In the genomic region with DNA sequence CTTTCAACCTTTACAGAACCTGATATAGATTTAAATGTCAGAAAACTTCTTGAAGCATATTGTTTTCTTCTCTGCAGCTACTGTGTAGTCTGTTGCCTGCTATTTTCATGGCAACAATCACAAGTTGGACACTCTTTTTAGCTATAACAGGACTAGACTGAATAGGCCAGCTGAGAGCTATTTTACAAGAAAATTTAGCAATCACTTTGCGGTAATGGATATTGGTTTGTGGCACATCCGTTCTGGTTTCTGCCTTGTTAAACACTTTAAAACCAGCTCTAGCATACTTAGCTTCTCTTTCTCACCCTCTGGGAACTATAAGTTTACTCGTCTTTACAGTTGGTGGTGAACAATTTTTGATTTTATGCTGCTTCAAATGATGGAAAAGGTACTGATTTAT, we compare ENCODE assay signal across 20 cellular contexts.
"Had no signal": no experiment of that assay in that cellular context is flagged by ENCODE, and none has a peak within 500 bp of the region (broad histone marks: within the 10 kb centered on the region; RNA-seq: fewer than 3 reads in every experiment).

No MANE protein-coding gene starts in this region.

- ATAC-seq: activated CD8-positive, alpha-beta memory T cell treated with anti-CD3 and anti-CD28 coated beads, Interleukin-2, amount 10 ng/mL, durations not matched to agents 7 days and 5 days; activated T-helper 17 cell treated with anti-CD3 and anti-CD28 coated beads, Interleukin-2, amount 50 U/mL, for 72 hours; body of pancreas; foreskin keratinocyte; left lobe of liver; stimulated activated naive B cell treated with anti-CD40 and anti-IgM and Interleukin-4, amounts not matched to agents 10 μg/mL and 1 μg/mL and 100 μg/mL, for 72 hours had no signal

- DNase-seq: activated CD4-positive, alpha-beta T cell treated with anti-CD3 and anti-CD28 coated beads, Interleukin-2, amount 50 U/mL, for 4 hours; activated CD8-positive, alpha-beta memory T cell treated with anti-CD3 and anti-CD28 coated beads, Interleukin-2, amount 10 ng/mL, durations not matched to agents 7 days and 5 days; activated naive CD4-positive, alpha-beta T cell; activated naive CD8-positive, alpha-beta T cell treated with anti-CD3 and anti-CD28 coated beads, Interleukin-2, amount 10 ng/mL, durations not matched to agents 7 days and 5 days; amygdala; body of pancreas; central memory CD4-positive, alpha-beta T cell; dorsolateral prefrontal cortex; foreskin keratinocyte; hippocampal formation; midbrain; nephron progenitor cell; nucleus accumbens; retina; stimulated activated naive B cell treated with anti-CD40 and anti-IgM and Interleukin-4, amounts not matched to agents 10 μg/mL and 1 μg/mL and 100 μg/mL, for 72 hours; thyroid gland had no signal

- H3K4me1 ChIP-seq: body of pancreas, foreskin keratinocyte, thyroid gland had no signal

- H3K36me3 ChIP-seq: thyroid gland had no signal

- H3K9me3 ChIP-seq: body of pancreas, thyroid gland had no signal

- H3K27me3 ChIP-seq: body of pancreas, dorsolateral prefrontal cortex, foreskin keratinocyte, thyroid gland had no signal

- H3K4me3 ChIP-seq: body of pancreas, dorsolateral prefrontal cortex, lung, thyroid gland had no signal

- H3K27ac ChIP-seq: body of pancreas, dorsolateral prefrontal cortex, epithelial cell of prostate, foreskin keratinocyte, thyroid gland had no signal
